ENCODE assay signal across 8 cellular contexts in genomic region chr1:146298575-146298897, GRCh38.
DNase-seq lines count a peak whose midpoint lies in the region; ATAC-seq and TF ChIP-seq lines count a peak whose summit lies in the region.
"Not testable (repeated sequence)": the region's sequence is repeated elsewhere in the genome, so short reads cannot be mapped to it uniquely, and the experiment has no call there.

No MANE protein-coding gene starts in this region.

- TF ChIP-seq CTCF in CD4-positive, alpha-beta T cell (IDR thresholded peaks at IDR 0.05), result not testable (repeated sequence)

- POLR2A ChIA-PET in CD4-positive, alpha-beta T cell (lab: Charles Lee); naive thymus-derived CD8-positive, alpha-beta T cell (lab: Charles Lee): not testable (repeated sequence)

- not testable (repeated sequence) for H3K4me3 Mint-ChIP-seq in CD4-positive, alpha-beta T cell; naive thymus-derived CD8-positive, alpha-beta T cell

- H3K9me3 Mint-ChIP-seq in CD4-positive, alpha-beta T cell; naive thymus-derived CD8-positive, alpha-beta T cell: not testable (repeated sequence)

- not testable (repeated sequence) for H3K36me3 Mint-ChIP-seq in CD4-positive, alpha-beta T cell (ENCODE audit: low read depth); naive thymus-derived CD8-positive, alpha-beta T cell

- not testable (repeated sequence) for H3K4me1 Mint-ChIP-seq in CD4-positive, alpha-beta T cell (ENCODE audit: low read depth); naive thymus-derived CD8-positive, alpha-beta T cell

- intact Hi-C loops in CD4-positive, alpha-beta T cell (cut with DNase I, micrococcal nuclease), result not testable (repeated sequence)

- H3K27ac Mint-ChIP-seq in CD4-positive, alpha-beta T cell; naive thymus-derived CD8-positive, alpha-beta T cell: not testable (repeated sequence)

- H3K27ac ChIP-seq in CD4-positive, alpha-beta T cell (ENCODE audit: low read depth, low read length), result not testable (repeated sequence)

- not testable (repeated sequence) for H3K27me3 ChIP-seq in CD4-positive, alpha-beta T cell (ENCODE audit: control insufficient read depth, insufficient read depth, low read length)

- ATAC-seq in CD4-positive, alpha-beta T cell (ENCODE audit: poor library complexity), result peak; percentile 97
- ATAC-seq in GM19035 (IDR thresholded peaks at IDR 0.05; ENCODE audit: unreplicated experiment), result peak; percentile 92
- ATAC-seq in GM21526 (IDR thresholded peaks at IDR 0.05; ENCODE audit: low FRiP score, unreplicated experiment), result peak; percentile 83
- ATAC-seq in HG02840 (IDR thresholded peaks at IDR 0.05; ENCODE audit: low FRiP score, unreplicated experiment), result peak; percentile 67
- peak; percentile 92 for ATAC-seq in HG03175 (IDR thresholded peaks at IDR 0.05; ENCODE audit: unreplicated experiment)
- ATAC-seq in SK-N-SH treated with all-trans-retinoic acid at 6 μM for 48 hours, result peak; percentile 99
- peak; percentile 99 for ATAC-seq in esophagus mucosa
- ATAC-seq in naive thymus-derived CD8-positive, alpha-beta T cell, result peak; percentile 95 to 97

- not testable (repeated sequence) for H3K27me3 Mint-ChIP-seq in CD4-positive, alpha-beta T cell; naive thymus-derived CD8-positive, alpha-beta T cell

- CTCF ChIA-PET in CD4-positive, alpha-beta T cell (lab: Charles Lee), result not testable (repeated sequence)

- H3K9me3 ChIP-seq in CD4-positive, alpha-beta T cell (ENCODE audit: control insufficient read depth, low read length), result not testable (repeated sequence)

- not testable (repeated sequence) for DNase-seq in CD4-positive, alpha-beta T cell; naive thymus-derived CD8-positive, alpha-beta T cell
